ENCODE assay signal across 9 cellular contexts in genomic region chr12:6963016-6963731, GRCh38. TPM values are rescaled to one million over a fixed set of nuclear protein-coding genes. Genes with fewer than 3 reads are reported as not detected.
DNase-seq lines count a peak whose midpoint lies in the region; ATAC-seq, FAIRE-seq and TF ChIP-seq lines count a peak whose summit lies in the region.
"Had no signal": no experiment of that assay in that cellular context is flagged by ENCODE, and none has a peak within 500 bp of the region (broad histone marks: within the 10 kb centered on the region; RNA-seq: fewer than 3 reads in every experiment).

No MANE protein-coding gene starts in this region.

- DNase-seq in activated T-cell treated with anti-CD3 and anti-CD28 coated beads, Interleukin-2, amount 50 U/mL, for 72 hours, result no peak
- DNase-seq in activated T-cell treated with anti-CD3 and anti-CD28 coated beads for 4 hours (no peak), T-cell (no peak), kidney (peak; percentile 90), transverse colon (peak; percentile 95), NCI-H226 (no peak), SHP77 treated with DMSO at 0.1 percent for 48 hours (lab: John Stamatoyannopoulos, UW) (no peak), germinal center (ENCODE audit: low spot score) (no peak)

- TF ChIP-seq CTCF in kidney (IDR thresholded peaks at IDR 0.05; ENCODE audit: borderline replicate concordance, extremely low read depth, insufficient read depth), result no peak
- peak in 2 of 5 experiments; percentile 59 to 85 for TF ChIP-seq CTCF in transverse colon (IDR thresholded peaks at IDR 0.05)

- WGBS in transverse colon (ENCODE audit: low coverage in 1 of 2), 2 donors, result 51% methylated on average over 30 of the region's 32 CpGs; no CpG with 5 or more reads in 1 of the 2 donors

- POLR2A ChIA-PET in T-cell (lab: Charles Lee), result interaction anchor here in 1 of 2 donors (0.6 kb wide), 1 partner anchor 374 kb away, joined by 3 read pairs; no protein-coding TSS in a partner anchor

- no peak for TF ChIP-seq EP300 in transverse colon (IDR thresholded peaks at IDR 0.05; ENCODE audit: low read depth)

- H3K4me3 ChIP-seq in kidney (ENCODE audit: low read length in 2 of 2) (peak overlapping the region in 1 of 2 donors; percentile 44), transverse colon (peak overlapping the region; percentile 19 to 62 (median 52))

- H3K27ac ChIP-seq in kidney (ENCODE audit: low read depth in 2 of 2, low read length in 2 of 2), result peak overlapping the region; percentile 71 to 80
- peak overlapping the region; percentile 89 to 95 (median 94) for H3K27ac ChIP-seq in transverse colon

- in situ Hi-C loops in transverse colon (cut with MboI; ENCODE audit: low pct_ligation_motif_present in 1 of 4, low pct_unique_long_range_greater_than_20kb in 1 of 4, low sequenced_read_pairs in 3 of 4), result no loop called here

- ATAC-seq in activated T-cell treated with anti-CD3 and anti-CD28 coated beads, Interleukin-2, amount 50 U/mL, for 72 hours (replicated peaks in 1 of 2), result no peak
- ATAC-seq in T-cell (replicated peaks in 1 of 4), result no peak

- H3K4me1 Mint-ChIP-seq in activated T-cell treated with anti-CD3 and anti-CD28 coated beads, Interleukin-2, amount 50 U/mL, for 72 hours (ENCODE audit: low read depth), result peaks cover 89% of the 10 kb centered on the region
- H3K4me1 Mint-ChIP-seq in T-cell, result peaks cover 53 to 66% (median 61%) of the 10 kb centered on the region in 3 donors

- peaks cover 13 to 26% of the 10 kb centered on the region in 2 donors for H3K4me1 ChIP-seq in kidney (ENCODE audit: control insufficient read depth in 1 of 2, insufficient read depth in 1 of 2, low read depth in 1 of 2, low read length in 2 of 2)
- peaks cover 22 to 65% (median 43%) of the 10 kb centered on the region in 4 donors for H3K4me1 ChIP-seq in transverse colon

- peak overlapping the region; percentile 86 for H3K27ac Mint-ChIP-seq in activated T-cell treated with anti-CD3 and anti-CD28 coated beads, Interleukin-2, amount 50 U/mL, for 72 hours
- peak overlapping the region; percentile 99 to 100 for H3K27ac Mint-ChIP-seq in T-cell

- no peaks in the 10 kb centered on the region for H3K27me3 Mint-ChIP-seq in activated T-cell treated with anti-CD3 and anti-CD28 coated beads, Interleukin-2, amount 50 U/mL, for 72 hours (ENCODE audit: low read depth)
- H3K27me3 Mint-ChIP-seq in T-cell, result no peaks in the 10 kb centered on the region

- intact Hi-C loops in kidney (cut with DNase I) (no loop called here), transverse colon (cut with DNase I; ENCODE audit: low total_unique reads) (loop anchor here (10.0 kb wide), 1 partner anchor 142 kb away; the partner anchor contains the start of gene C1RL)

- CTCF ChIA-PET in T-cell (lab: Charles Lee), result interaction anchor here (0.6 to 6.8 kb wide), 8 partner anchors 9 to 94 kb away, joined by 3 to 126 read pairs (median 8); partner anchors contain the start of genes C12orf57 (in 2 of the 2), RNU7-1 (in 2 of the 2), PTPN6 (in 1 of the 2) and SPSB2 (in 1 of the 2)

- H3K9ac ChIP-seq in kidney (ENCODE audit: low read length in 2 of 2), result peak overlapping the region in 1 of 2 donors; percentile 58

- no peaks in the 10 kb centered on the region for H3K9me3 ChIP-seq in kidney (ENCODE audit: control insufficient read depth in 1 of 2, low read length in 2 of 2)
- no peaks in the 10 kb centered on the region for H3K9me3 ChIP-seq in transverse colon

- TF ChIP-seq POLR2A in transverse colon (IDR thresholded peaks at IDR 0.05), result peak; percentile 99

- H3K27me3 ChIP-seq in transverse colon, result no peaks in the 10 kb centered on the region

- H3K4me3 Mint-ChIP-seq in activated T-cell treated with anti-CD3 and anti-CD28 coated beads, Interleukin-2, amount 50 U/mL, for 72 hours, result peak overlapping the region in 1 of 2 donors; percentile 13
- no peak overlapping the region for H3K4me3 Mint-ChIP-seq in T-cell

- H3K36me3 ChIP-seq in kidney (ENCODE audit: control insufficient read depth in 1 of 2, insufficient read depth in 2 of 2, low read length in 2 of 2), result peaks cover 21 to 30% of the 10 kb centered on the region in 2 donors
- H3K36me3 ChIP-seq in transverse colon, result peaks cover 0 to 18% (median 7%) of the 10 kb centered on the region in 4 donors

- H3K36me3 Mint-ChIP-seq in activated T-cell treated with anti-CD3 and anti-CD28 coated beads, Interleukin-2, amount 50 U/mL, for 72 hours (ENCODE audit: insufficient read depth in 2 of 2), result peaks cover 4 to 20% of the 10 kb centered on the region in 2 donors
- peaks cover 30% of the 10 kb centered on the region for H3K36me3 Mint-ChIP-seq in T-cell

- no peak for FAIRE-seq in kidney (lab: Jason Lieb, UNC)

- H3K9me3 Mint-ChIP-seq in activated T-cell treated with anti-CD3 and anti-CD28 coated beads, Interleukin-2, amount 50 U/mL, for 72 hours, result no peaks in the 10 kb centered on the region
- no peaks in the 10 kb centered on the region for H3K9me3 Mint-ChIP-seq in T-cell

RNA-seq across cellular contexts. Expression of gene PHB2, which starts 7.3 kb away (rescaled TPM):
- total RNA-seq in activated T-cell treated with anti-CD3 and anti-CD28 coated beads, Interleukin-2, amount 50 U/mL, for 72 hours, result 100 to 1,000 TPM; 296 to 348 TPM
- 100 to 1,000 TPM; 144 to 168 (median 154) TPM for total RNA-seq in T-cell
- total RNA-seq in kidney, result 141 TPM
- polyA plus RNA-seq in kidney (ENCODE audit: insufficient read depth, low read depth, low replicate concordance), result 222 TPM
- 100 to 1,000 TPM; 196 to 402 (median 263) TPM for total RNA-seq in transverse colon

RNA-seq across cellular contexts. Expression of gene EMG1, which starts 7.5 kb away (rescaled TPM):
- 10 to 100 TPM; 44.9 to 45.7 TPM for total RNA-seq in activated T-cell treated with anti-CD3 and anti-CD28 coated beads, Interleukin-2, amount 50 U/mL, for 72 hours
- total RNA-seq in T-cell (10 to 100 TPM; 33.6 to 64.5 (median 58.7) TPM), kidney (50.3 TPM), transverse colon (10 to 100 TPM in 3 of 4 donors, 1 to 10 TPM in 1; 5.6 to 30.6 (median 26.6) TPM)
- 74.3 TPM for polyA plus RNA-seq in kidney (ENCODE audit: insufficient read depth, low read depth, low replicate concordance)

RNA-seq across cellular contexts. Expression of gene PTPN6, which starts 12.0 kb away (rescaled TPM):
- total RNA-seq in activated T-cell treated with anti-CD3 and anti-CD28 coated beads, Interleukin-2, amount 50 U/mL, for 72 hours, result 100 to 1,000 TPM; 238 to 313 TPM
- total RNA-seq in T-cell (100 to 1,000 TPM; 176 to 237 (median 224) TPM), kidney (70.8 TPM), transverse colon (10 to 100 TPM; 21.7 to 49.0 (median 36.1) TPM)
- polyA plus RNA-seq in kidney (ENCODE audit: insufficient read depth, low read depth, low replicate concordance), result 38.0 TPM

RNA-seq across cellular contexts. Expression of gene C12orf57, which starts 19.4 kb away (rescaled TPM):
- 100 to 1,000 TPM; 259 to 301 TPM for total RNA-seq in activated T-cell treated with anti-CD3 and anti-CD28 coated beads, Interleukin-2, amount 50 U/mL, for 72 hours
- 100 to 1,000 TPM; 256 to 466 (median 412) TPM for total RNA-seq in T-cell
- 175 TPM for total RNA-seq in kidney
- polyA plus RNA-seq in kidney (ENCODE audit: insufficient read depth, low read depth, low replicate concordance), result 336 TPM
- total RNA-seq in transverse colon, result 100 to 1,000 TPM; 303 to 452 (median 386) TPM

RNA-seq across cellular contexts. Expression of gene RNU7-1, which starts 19.6 kb away (rescaled TPM):
- total RNA-seq in activated T-cell treated with anti-CD3 and anti-CD28 coated beads, Interleukin-2, amount 50 U/mL, for 72 hours, result not detected
- total RNA-seq in T-cell, result not detected
- total RNA-seq in kidney, result not detected
- not detected for polyA plus RNA-seq in kidney (ENCODE audit: insufficient read depth, low read depth, low replicate concordance)
- total RNA-seq in transverse colon, result not detected
- total RNA-seq: HT1080 had no signal

Comparison
In these comparisons a context has a peak if more than half of its experiments do, and no peak if none do; other contexts are left out.
1. DNase-seq: peak in kidney (single experiment) and transverse colon (single experiment); none in activated T-cell treated with anti-CD3 and anti-CD28 coated beads, Interleukin-2, amount 50 U/mL, for 72 hours (0 of 2), activated T-cell treated with anti-CD3 and anti-CD28 coated beads for 4 hours (single experiment), T-cell (0 of 34), NCI-H226 (single experiment), SHP77 treated with DMSO at 0.1 percent for 48 hours (single experiment) and germinal center (single experiment).